In genomic region chr9:97761879-97762278, GRCh38 we compare ENCODE assay signal across 24 cellular contexts.
DNase-seq lines count a peak whose midpoint lies in the region; ATAC-seq, FAIRE-seq and TF ChIP-seq lines count a peak whose summit lies in the region.
"Had no signal": no experiment of that assay in that cellular context is flagged by ENCODE, and none has a peak within 500 bp of the region (broad histone marks: within the 10 kb centered on the region; RNA-seq: fewer than 3 reads in every experiment).

No MANE protein-coding gene starts in this region.

- H3K9ac ChIP-seq in HepG2 (ENCODE audit: insufficient read depth, low read depth, low read length): no peak overlapping the region
- H3K9ac ChIP-seq: BLaER1 treated with 17β-estradiol and CSF1 and Interleukin-3, amounts not matched to agents 10 nM and 100 nM; GM23248 had no signal

- TF ChIP-seq CTCF in HepG2 (CRISPR knock-in tag; IDR thresholded peaks at IDR 0.05) (no peak), right lobe of liver (IDR thresholded peaks at IDR 0.05) (no peak), osteocyte (IDR thresholded peaks at IDR 0.05) (no peak)

- H3K27me3 Mint-ChIP-seq in osteocyte (ENCODE audit: unreplicated experiment): peaks cover 33% of the 10 kb centered on the region

- 0 out of 2 replicates have a peak overlapping the region, but pooled peaks have one; percentile 86 for H3K4me2 ChIP-seq in HepG2 (ENCODE audit: low read depth, low read length)
- H3K4me2 ChIP-seq: A549; BLaER1 treated with 17β-estradiol and CSF1 and Interleukin-3, amounts not matched to agents 10 nM and 100 nM had no signal

- POLR2A ChIA-PET in HepG2 (lab: Yijun Ruan, JAX): no interaction called here

- H4K20me1 ChIP-seq in HepG2 (ENCODE audit: insufficient read depth, low read length): no peaks in the 10 kb centered on the region
- H4K20me1 ChIP-seq: BLaER1 treated with 17β-estradiol and CSF1 and Interleukin-3, amounts not matched to agents 10 nM and 100 nM had no signal

- H3K79me2 ChIP-seq in HepG2 (ENCODE audit: insufficient read depth, low read length): no peaks in the 10 kb centered on the region

- H3K4me1 Mint-ChIP-seq in osteocyte (ENCODE audit: unreplicated experiment): no peaks in the 10 kb centered on the region
- H3K4me1 Mint-ChIP-seq: CD14-positive monocyte; CD8-positive, alpha-beta memory T cell had no signal

- H3K27me3 ChIP-seq in HepG2 (ENCODE audit: control insufficient read depth in 1 of 2, insufficient read depth in 2 of 2, low read length in 2 of 2) (no peaks in the 10 kb centered on the region), right lobe of liver (no peaks in the 10 kb centered on the region)
- H3K27me3 ChIP-seq: BLaER1 treated with 17β-estradiol and CSF1 and Interleukin-3, amounts not matched to agents 10 nM and 100 nM had no signal

- no peak overlapping the region for H3K4me3 Mint-ChIP-seq in osteocyte (ENCODE audit: unreplicated experiment)
- H3K4me3 Mint-ChIP-seq: CD4-positive, alpha-beta T cell; CD8-positive, alpha-beta memory T cell had no signal

- no TSS peak for BruUV-seq in HepG2 (replicated peaks; lab: Mats Ljungman, UMichigan)

- H3K36me3 Mint-ChIP-seq in osteocyte (ENCODE audit: unreplicated experiment): no peaks in the 10 kb centered on the region
- H3K36me3 Mint-ChIP-seq: CD14-positive monocyte; CD8-positive, alpha-beta memory T cell had no signal

- H3K27ac ChIP-seq in HepG2 (ENCODE audit: extremely low read length, insufficient read depth, low read length): no peak overlapping the region
- no peak overlapping the region for H3K27ac ChIP-seq in right lobe of liver
- H3K27ac ChIP-seq: BLaER1 treated with 17β-estradiol and CSF1 and Interleukin-3, amounts not matched to agents 10 nM and 100 nM; GM23248 had no signal

- ATAC-seq in HepG2: no peak
- no peak for ATAC-seq in right lobe of liver
- no peak for ATAC-seq in GM18868 (IDR thresholded peaks at IDR 0.05; ENCODE audit: unreplicated experiment)

- intact Hi-C loops in HepG2 (cut with micrococcal nuclease; ENCODE audit: unreplicated experiment) (no loop called here), right lobe of liver (cut with DNase I) (no loop called here)

- no peak for TF ChIP-seq POLR2A in HepG2 (IDR thresholded peaks at IDR 0.05; ENCODE audit: insufficient read depth in 1 of 2, low read depth in 2 of 2, low read length in 2 of 2)
- TF ChIP-seq POLR2A in right lobe of liver (IDR thresholded peaks at IDR 0.05): no peak

- H3K9me3 ChIP-seq in HepG2 (ENCODE audit: low read length) (no peaks in the 10 kb centered on the region), right lobe of liver (no peaks in the 10 kb centered on the region)
- H3K9me3 ChIP-seq: A549, BE2C had no signal

- no peaks in the 10 kb centered on the region for H3K9me3 Mint-ChIP-seq in osteocyte (ENCODE audit: unreplicated experiment)
- H3K9me3 Mint-ChIP-seq: CD4-positive, alpha-beta T cell; CD8-positive, alpha-beta memory T cell had no signal

- H3K36me3 ChIP-seq in HepG2 (replicated peaks in 1 of 2; ENCODE audit: control insufficient read depth in 1 of 2, insufficient read depth in 2 of 2, low read length in 2 of 2) (no peaks in the 10 kb centered on the region), right lobe of liver (no peaks in the 10 kb centered on the region)
- H3K36me3 ChIP-seq: BE2C; BLaER1 treated with 17β-estradiol and CSF1 and Interleukin-3, amounts not matched to agents 10 nM and 100 nM had no signal

- TF ChIP-seq RAD21 in HepG2 (CRISPR knock-in tag; IDR thresholded peaks at IDR 0.05): no peak

- 82% methylated on average over 8 of the region's 8 CpGs for WGBS in HepG2 (ENCODE audit: low lambda C conversion rate)
- 82% methylated on average over 7 of the region's 8 CpGs for WGBS in right lobe of liver (ENCODE audit: insufficient coverage, low coverage, low lambda C conversion rate, missing lambda C conversion rate)

- H3K27ac Mint-ChIP-seq in osteocyte (ENCODE audit: unreplicated experiment): no peak overlapping the region
- H3K27ac Mint-ChIP-seq: CD4-positive, alpha-beta T cell; CD8-positive, alpha-beta memory T cell had no signal

- no peak overlapping the region for H2AFZ ChIP-seq in HepG2 (ENCODE audit: low read length)
- H2AFZ ChIP-seq: GM23248 had no signal

- CTCF ChIA-PET in HepG2 (lab: Yijun Ruan, JAX; ENCODE audit: low intra/inter-chr PET ratio, low total read pairs): no interaction called here

- no peak overlapping the region for H3K4me3 ChIP-seq in HepG2 (replicated peaks in 1 of 3; ENCODE audit: insufficient read depth in 1 of 3, low read depth in 2 of 3, low read length in 3 of 3)
- H3K4me3 ChIP-seq in right lobe of liver: no peak overlapping the region
- H3K4me3 ChIP-seq: A549; BLaER1 treated with 17β-estradiol and CSF1 and Interleukin-3, amounts not matched to agents 10 nM and 100 nM; GM23248 had no signal

- in situ Hi-C loops in HepG2 (cut with HindIII; ENCODE audit: extremely low pct_ligation_motif_present, low pct_unique_long_range_greater_than_20kb): no loop called here

- FAIRE-seq in HepG2 (lab: Jason Lieb, UNC): no peak
- FAIRE-seq: A549, G401.6, GM12892, GM19239, H1 had no signal

- no peak for DNase-seq in HepG2 (ENCODE audit: low spot score)
- DNase-seq in right lobe of liver: no peak
- peak; percentile 46 for DNase-seq in osteocyte (ENCODE audit: extremely low spot score, unreplicated experiment)
- peak; percentile 22 for DNase-seq in ureter (ENCODE audit: low spot score)
- DNase-seq in COR-L47 (lab: John Stamatoyannopoulos, UW): no peak
- DNase-seq: 8988T; ACHN; AML-193; BE2C; CD4-positive, alpha-beta T cell; CD8-positive, alpha-beta memory T cell; DMS153; DND-41; GM23248; H7; HCEC 1CT had no signal

- peaks cover 40% of the 10 kb centered on the region for H3K4me1 ChIP-seq in HepG2 (ENCODE audit: insufficient read depth, low read length)
- peaks cover 0 to 17% (median 8%) of the 10 kb centered on the region in 4 donors for H3K4me1 ChIP-seq in right lobe of liver
- H3K4me1 ChIP-seq: BE2C had no signal

- TF ChIP-seq EP300 in HepG2 (IDR thresholded peaks at IDR 0.05; ENCODE audit: low read depth in 2 of 2, low read length in 2 of 2) (no peak), HepG2 (CRISPR knock-in tag; IDR thresholded peaks at IDR 0.05; ENCODE audit: borderline replicate concordance) (no peak)

TF ChIP-seq in HepG2, 621 proteins besides CTCF, POLR2A, EP300 and RAD21 (continues in another document):
- TF ChIP-seq ZSCAN30 (CRISPR knock-in tag; IDR thresholded peaks at IDR 0.05): no peak
- no peak for TF ChIP-seq UBTF (CRISPR knock-in tag; IDR thresholded peaks at IDR 0.05)
- no peak for TF ChIP-seq SMC3 (IDR thresholded peaks at IDR 0.05; ENCODE audit: low read length)
- TF ChIP-seq ZNF354B (CRISPR knock-in tag; IDR thresholded peaks at IDR 0.05): no peak
- no peak for TF ChIP-seq ZFP90 (CRISPR knock-in tag; IDR thresholded peaks at IDR 0.05; ENCODE audit: borderline replicate concordance)
- TF ChIP-seq ZNF24 (IDR thresholded peaks at IDR 0.05): no peak
- no peak for TF ChIP-seq IKZF4 (CRISPR knock-in tag; IDR thresholded peaks at IDR 0.05; ENCODE audit: borderline replicate concordance, low read depth, not compliant biosample characterization)
- TF ChIP-seq FOXP4 (CRISPR knock-in tag; IDR thresholded peaks at IDR 0.05): no peak
- no peak for TF ChIP-seq ZNF710 (CRISPR knock-in tag; IDR thresholded peaks at IDR 0.05; ENCODE audit: borderline replicate concordance)

Comparison
In these comparisons a context has a peak if more than half of its experiments do, and no peak if none do; other contexts are left out.
1. DNase-seq: peak in osteocyte (single experiment) and ureter (single experiment); none in HepG2 (single experiment), right lobe of liver (0 of 3) and COR-L47 (single experiment).